ENCODE assay signal across 9 cellular contexts in the genomic region with DNA sequence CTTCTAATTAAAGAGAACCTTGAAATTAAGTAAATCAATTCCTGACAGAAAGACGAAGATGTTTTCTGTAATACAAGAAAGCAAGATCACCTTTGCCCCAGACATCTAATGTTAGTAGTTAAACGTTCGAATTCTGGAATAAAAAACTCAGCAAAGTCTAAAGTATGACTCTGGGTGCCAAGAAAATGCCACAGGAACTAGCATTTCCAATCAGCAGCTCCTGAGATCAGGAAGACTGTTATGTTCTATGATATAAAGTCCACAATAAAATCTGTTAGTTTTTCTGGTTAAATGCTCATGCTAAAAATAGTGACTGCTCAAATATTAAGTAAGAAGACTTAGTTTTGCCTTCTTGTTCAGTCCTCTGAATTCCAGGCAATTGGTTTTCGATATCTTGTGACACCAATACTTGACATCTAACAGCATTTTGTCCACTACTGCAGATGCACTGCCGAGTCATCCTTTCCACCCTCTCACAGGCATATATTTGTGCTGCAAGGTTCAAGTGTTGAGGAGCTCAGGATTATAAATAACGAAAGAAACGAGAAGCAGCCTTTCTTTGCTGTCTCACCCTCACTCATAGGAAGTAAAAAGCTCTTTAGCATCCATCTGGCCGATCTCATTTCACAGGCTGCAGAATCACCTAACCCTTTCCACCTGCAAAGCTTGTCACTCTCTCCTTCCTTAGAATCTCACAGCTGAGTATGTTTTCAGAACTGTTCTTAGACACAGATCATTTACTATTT. TPM values are rescaled to one million over a fixed set of nuclear protein-coding genes. Genes with fewer than 3 reads are reported as not detected.
DNase-seq lines count a peak whose midpoint lies in the region; ATAC-seq, FAIRE-seq and TF ChIP-seq lines count a peak whose summit lies in the region.
"Had no signal": no experiment of that assay in that cellular context is flagged by ENCODE, and none has a peak within 500 bp of the region (broad histone marks: within the 10 kb centered on the region; RNA-seq: fewer than 3 reads in every experiment).

No MANE protein-coding gene starts in this region.

- no peaks in the 10 kb centered on the region for H3K9me1 ChIP-seq in endothelial cell of umbilical vein (replicated peaks; ENCODE audit: control insufficient read depth, extremely low read depth, insufficient read depth, low read length)

- TF ChIP-seq CTCF in endothelial cell of umbilical vein (IDR thresholded peaks at IDR 0.05; ENCODE audit: extremely low read depth in 1 of 2, insufficient read depth in 1 of 2, low read depth in 1 of 2, low read length in 2 of 2): no peak
- TF ChIP-seq CTCF in gastrocnemius medialis (IDR thresholded peaks at IDR 0.05 in 4 of 5, conservative IDR thresholded peaks at IDR 0.05 in 1 of 5): no peak
- no peak for TF ChIP-seq CTCF in RWPE1 (conservative IDR thresholded peaks at IDR 0.05; ENCODE audit: low read depth)

- POLR2A ChIA-PET in endothelial cell of umbilical vein (lab: Charles Lee): interaction anchor here (1.3 to 4.6 kb wide), 4 partner anchors 10 to 134 kb away, joined by 8 to 43 read pairs (median 25); no protein-coding TSS in a partner anchor
- POLR2A ChIA-PET in RWPE1 (lab: Yijun Ruan, JAX; ENCODE audit: low non-redundant PET): no interaction called here
- POLR2A ChIA-PET in naive thymus-derived CD8-positive, alpha-beta T cell (lab: Charles Lee): no interaction called here

- CTCF ChIA-PET in endothelial cell of umbilical vein (lab: Charles Lee): interaction anchor here (0.8 to 5.1 kb wide), 12 partner anchors 14 to 268 kb away, joined by 3 to 63 read pairs (median 8); a partner anchor contains a TSS
- CTCF ChIA-PET in RWPE1 (lab: Yijun Ruan, JAX): interaction anchor here (0.5 to 0.9 kb wide), 3 partner anchors 22 to 800 kb away, joined by 3 to 4 read pairs (median 4); a partner anchor contains a TSS

- peak; percentile 18 for DNase-seq in SHP77 treated with DMSO at 0.1 percent for 48 hours (lab: John Stamatoyannopoulos, UW)
- DNase-seq in SHP77 (lab: John Stamatoyannopoulos, UW): no peak
- peak; percentile 45 for DNase-seq in NCI-H69 (lab: John Stamatoyannopoulos, UW)
- DNase-seq in endothelial cell of umbilical vein (ENCODE audit: low read depth, low spot score): no peak
- DNase-seq in gastrocnemius medialis: no peak
- DNase-seq in RWPE1 (ENCODE audit: low spot score): no peak
- DNase-seq in naive thymus-derived CD8-positive, alpha-beta T cell: no peak

- H3K4me1 ChIP-seq in endothelial cell of umbilical vein (ENCODE audit: control insufficient read depth, extremely low read depth, insufficient read depth, low read length) (peaks cover 79% of the 10 kb centered on the region), gastrocnemius medialis (peaks cover 71 to 80% of the 10 kb centered on the region in 2 donors)

- no peaks in the 10 kb centered on the region for H3K27me3 Mint-ChIP-seq in naive thymus-derived CD8-positive, alpha-beta T cell

- in situ Hi-C loops in gastrocnemius medialis (cut with MboI; ENCODE audit: low sequenced_read_pairs in 4 of 4): no loop called here

- H3K9me3 ChIP-seq in endothelial cell of umbilical vein (replicated peaks; ENCODE audit: control insufficient read depth, insufficient read depth, low read length) (no peaks in the 10 kb centered on the region), gastrocnemius medialis (no peaks in the 10 kb centered on the region)

- H3K27me3 ChIP-seq in endothelial cell of umbilical vein (ENCODE audit: control insufficient read depth in 2 of 2, insufficient read depth in 2 of 2, low read length in 2 of 2): no peaks in the 10 kb centered on the region
- no peaks in the 10 kb centered on the region for H3K27me3 ChIP-seq in gastrocnemius medialis

- peaks cover 65% of the 10 kb centered on the region for H3K79me2 ChIP-seq in endothelial cell of umbilical vein (ENCODE audit: control insufficient read depth, insufficient read depth, low read length)

- H3K4me2 ChIP-seq in endothelial cell of umbilical vein (ENCODE audit: insufficient read depth, low read length): peak overlapping the region; percentile 83

- H3K36me3 ChIP-seq in endothelial cell of umbilical vein (ENCODE audit: control insufficient read depth in 2 of 2, extremely low read depth in 1 of 2, insufficient read depth in 2 of 2, low read length in 2 of 2) (peaks cover 8 to 14% of the 10 kb centered on the region in 2 experiments), gastrocnemius medialis (peaks cover 0 to 27% of the 10 kb centered on the region in 2 donors)

- ATAC-seq in gastrocnemius medialis (no peak), GM21723 (IDR thresholded peaks at IDR 0.05; ENCODE audit: unreplicated experiment) (no peak)
- no peak for ATAC-seq in naive thymus-derived CD8-positive, alpha-beta T cell

- peaks cover 0 to 50% (median 5%) of the 10 kb centered on the region in 3 donors for H3K36me3 Mint-ChIP-seq in naive thymus-derived CD8-positive, alpha-beta T cell

- no peak for TF ChIP-seq POLR2A in endothelial cell of umbilical vein (IDR thresholded peaks at IDR 0.05; ENCODE audit: low read depth, low read length)
- no peak for TF ChIP-seq POLR2A in gastrocnemius medialis (IDR thresholded peaks at IDR 0.05)

- H3K4me3 ChIP-seq in endothelial cell of umbilical vein (replicated peaks in 1 of 3; ENCODE audit: insufficient read depth in 1 of 3, low read depth in 1 of 3, low read length in 3 of 3): peak overlapping the region in 1 of 3 experiments; percentile 49
- peak overlapping the region in 3 of 4 donors; percentile 3 to 27 (median 18) for H3K4me3 ChIP-seq in gastrocnemius medialis

- intact Hi-C loops in endothelial cell of umbilical vein (cut with micrococcal nuclease) (loop anchor here (5.0 kb wide), 1 partner anchor 1733 kb away; a partner anchor contains a TSS), gastrocnemius medialis (cut with DNase I; ENCODE audit: low total_unique reads) (no loop called here)

- peak overlapping the region; percentile 98 for H3K9ac ChIP-seq in endothelial cell of umbilical vein (replicated peaks; ENCODE audit: extremely low read depth, insufficient read depth, low read length)

- H3K4me3 Mint-ChIP-seq in naive thymus-derived CD8-positive, alpha-beta T cell: peak overlapping the region in 1 of 10 donors; percentile 31

- H3K4me1 Mint-ChIP-seq in naive thymus-derived CD8-positive, alpha-beta T cell: peaks cover 9 to 57% (median 24%) of the 10 kb centered on the region in 4 donors

- FAIRE-seq in endothelial cell of umbilical vein (lab: Jason Lieb, UNC): peak; percentile 54

- no peaks in the 10 kb centered on the region for H4K20me1 ChIP-seq in endothelial cell of umbilical vein (replicated peaks; ENCODE audit: control insufficient read depth, extremely low read depth, insufficient read depth, low read length)

- H2AFZ ChIP-seq in endothelial cell of umbilical vein (ENCODE audit: low read depth, low read length): no peak overlapping the region

- dilution Hi-C loops in endothelial cell of umbilical vein (cut with MboI; ENCODE audit: extremely low pct_ligation_motif_present, low sequenced_read_pairs): loop anchor here (25.0 kb wide), 1 partner anchor 163 kb away; no protein-coding TSS in a partner anchor

- no peaks in the 10 kb centered on the region for H3K9me3 Mint-ChIP-seq in naive thymus-derived CD8-positive, alpha-beta T cell

- H3K27ac ChIP-seq in endothelial cell of umbilical vein (ENCODE audit: insufficient read depth, low read depth, low read length) (peak overlapping the region; percentile 100), gastrocnemius medialis (peak overlapping the region; percentile 83 to 98 (median 88)), RWPE1 (no peak overlapping the region)
- H3K27ac ChIP-seq: VCaP had no signal

- peak overlapping the region in 4 of 10 donors; percentile 17 to 56 (median 23) for H3K27ac Mint-ChIP-seq in naive thymus-derived CD8-positive, alpha-beta T cell

- BruUV-seq in endothelial cell of umbilical vein (replicated peaks; lab: Mats Ljungman, UMichigan): TSS peak; percentile 24

TF ChIP-seq in endothelial cell of umbilical vein, 7 proteins besides CTCF, POLR2A, EP300 and RAD21:
- TF ChIP-seq GATA2 (IDR thresholded peaks at IDR 0.05; ENCODE audit: insufficient read depth, insufficient read length, low read depth, low read length) (no peak), JUN (IDR thresholded peaks at IDR 0.05; ENCODE audit: borderline replicate concordance, insufficient read depth, insufficient read length, low read depth) (no peak), MYC (IDR thresholded peaks at IDR 0.05; ENCODE audit: low read depth, low read length) (no peak), FOS (IDR thresholded peaks at IDR 0.05; ENCODE audit: borderline replicate concordance, insufficient read depth, low read length) (no peak)
- TF ChIP-seq, protein P1, sequence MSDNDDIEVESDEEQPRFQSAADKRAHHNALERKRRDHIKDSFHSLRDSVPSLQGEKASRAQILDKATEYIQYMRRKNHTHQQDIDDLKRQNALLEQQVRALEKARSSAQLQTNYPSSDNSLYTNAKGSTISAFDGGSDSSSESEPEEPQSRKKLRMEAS (IDR thresholded peaks at IDR 0.05; ENCODE audit: insufficient read depth, insufficient read length): no peak
TF ChIP-seq in endothelial cell of umbilical vein: peak in this region for 0.

RNA-seq across cellular contexts. Expression of a gene that starts 32.0 kb away (rescaled TPM):
- total RNA-seq in endothelial cell of umbilical vein (57.5 and 71.4 TPM in 2 replicates), gastrocnemius medialis (10 to 100 TPM; 19.6 to 33.6 (median 22.8) TPM)
- polyA plus RNA-seq in endothelial cell of umbilical vein: 20.2 and 20.6 TPM in 2 replicates
- polyA plus RNA-seq in endothelial cell of umbilical vein (2011; cell fraction: cytosol; rRNA removed): 14.9 and 18.6 TPM in 2 replicates
- polyA plus RNA-seq in endothelial cell of umbilical vein (2011; cell fraction: nucleus; rRNA removed): 81.2 and 96.3 TPM in 2 replicates
- polyA plus RNA-seq in endothelial cell of umbilical vein (2012): 24.5 and 25.2 TPM in 2 replicates
- 93.7 and 104 TPM in 2 replicates for polyA minus RNA-seq in endothelial cell of umbilical vein
- 11.3 TPM for polyA minus RNA-seq in endothelial cell of umbilical vein (2011; cell fraction: cytosol; rRNA and poly(A)+ RNA removed)
- 107 and 110 TPM in 2 replicates for polyA minus RNA-seq in endothelial cell of umbilical vein (2011; cell fraction: nucleus; rRNA and poly(A)+ RNA removed)
- 10 to 100 TPM; 29.6 to 30.1 TPM for total RNA-seq in naive thymus-derived CD8-positive, alpha-beta T cell
- polyA plus RNA-seq in naive thymus-derived CD8-positive, alpha-beta T cell: 1 to 10 TPM; 3.9 to 9.0 (median 6.0) TPM

RNA-seq across cellular contexts. Expression of a gene that starts 54.5 kb away (rescaled TPM):
- total RNA-seq in endothelial cell of umbilical vein: not detected in 2 replicates
- polyA plus RNA-seq in endothelial cell of umbilical vein: not detected in 2 replicates
- not detected in 2 replicates for polyA plus RNA-seq in endothelial cell of umbilical vein (2011; cell fraction: cytosol; rRNA removed)
- not detected in 2 replicates for polyA plus RNA-seq in endothelial cell of umbilical vein (2011; cell fraction: nucleus; rRNA removed)
- not detected in 2 replicates for polyA plus RNA-seq in endothelial cell of umbilical vein (2012)
- not detected in 2 replicates for polyA minus RNA-seq in endothelial cell of umbilical vein
- polyA minus RNA-seq in endothelial cell of umbilical vein (2011; cell fraction: cytosol; rRNA and poly(A)+ RNA removed): not detected
- polyA minus RNA-seq in endothelial cell of umbilical vein (2011; cell fraction: nucleus; rRNA and poly(A)+ RNA removed): not detected in 2 replicates
- not detected for total RNA-seq in gastrocnemius medialis
- not detected for total RNA-seq in naive thymus-derived CD8-positive, alpha-beta T cell
- not detected for polyA plus RNA-seq in naive thymus-derived CD8-positive, alpha-beta T cell

Comparison
In these comparisons a context has a peak if more than half of its experiments do, and no peak if none do; other contexts are left out.
1. DNase-seq: peak in SHP77 treated with DMSO at 0.1 percent for 48 hours (single experiment) and NCI-H69 (single experiment); none in SHP77 (0 of 2), endothelial cell of umbilical vein (single experiment), gastrocnemius medialis (0 of 2), RWPE1 (single experiment) and naive thymus-derived CD8-positive, alpha-beta T cell (0 of 10).